24 cellular contexts compared by ENCODE assay signal in genomic region chr5:177384134-177384533, GRCh38. TPM values are rescaled to one million over a fixed set of nuclear protein-coding genes. Genes with fewer than 3 reads are reported as not detected.
"Had no signal": no experiment of that assay in that cellular context is flagged by ENCODE, and none has a peak within 500 bp of the region (broad histone marks: within the 10 kb centered on the region; RNA-seq: fewer than 3 reads in every experiment).

Gene SLC34A1 (plus strand): TSS chr5:177384434. CDS start chr5:177385742, 1,308 bp downstream.

- H3K9me3 ChIP-seq: breast epithelium, esophagus muscularis mucosa, gastroesophageal sphincter, heart left ventricle, left ventricle myocardium inferior, ovary, thoracic aorta, upper lobe of left lung had no signal

- H3K4me3 ChIP-seq: breast epithelium, esophagus muscularis mucosa, gastroesophageal sphincter, heart left ventricle, left ventricle myocardium inferior, ovary, SK-N-MC, smooth muscle cell, thoracic aorta, upper lobe of left lung had no signal

- H3K4me2 ChIP-seq: smooth muscle cell had no signal

- H3K27ac Mint-ChIP-seq: activated CD4-positive, alpha-beta memory T cell treated with anti-CD3 and anti-CD28 coated beads for 36 hours; dendritic cell treated with granulocyte-macrophage colony-stimulating factor and Interleukin-4, amounts not matched to agents 40 ng/mL and 50 ng/mL, for 4 days had no signal

- DNase-seq: activated CD4-positive, alpha-beta memory T cell treated with anti-CD3 and anti-CD28 coated beads for 36 hours; activated CD4-positive, CD25-positive, alpha-beta regulatory T cell treated with anti-CD3 and anti-CD28 coated beads, Interleukin-2, amount 50 U/mL, for 72 hours; activated effector memory CD4-positive, alpha-beta T cell treated with anti-CD3 and anti-CD28 coated beads, Interleukin-2, amount 50 U/mL, for 16 hours; activated T-cell treated with anti-CD3 and anti-CD28 coated beads, Interleukin-2, amount 50 U/mL, for 48 hours; effector CD8-positive, alpha-beta T cell; heart left ventricle; kidney glomerular epithelial cell; left ventricle myocardium inferior; ovary; stimulated activated CD4-positive, alpha-beta T cell treated with anti-CD3 and anti-CD28 coated beads, Interleukin-4, amount 100 ng/mL, for 1 hour; T-helper 9 cell; upper lobe of left lung had no signal

- H3K27me3 ChIP-seq: breast epithelium, ovary, upper lobe of left lung had no signal

- H3K4me3 Mint-ChIP-seq: activated CD4-positive, alpha-beta memory T cell treated with anti-CD3 and anti-CD28 coated beads for 36 hours; dendritic cell treated with granulocyte-macrophage colony-stimulating factor and Interleukin-4, amounts not matched to agents 40 ng/mL and 50 ng/mL, for 4 days had no signal

- H3K27ac ChIP-seq: breast epithelium, esophagus muscularis mucosa, gastroesophageal sphincter, heart left ventricle, left ventricle myocardium inferior, ovary, SK-N-MC, thoracic aorta, upper lobe of left lung had no signal

- H3K27me3 Mint-ChIP-seq: activated CD4-positive, alpha-beta memory T cell treated with anti-CD3 and anti-CD28 coated beads for 36 hours had no signal

- H3K9me3 Mint-ChIP-seq: activated CD4-positive, alpha-beta memory T cell treated with anti-CD3 and anti-CD28 coated beads for 36 hours; dendritic cell treated with granulocyte-macrophage colony-stimulating factor and Interleukin-4, amounts not matched to agents 40 ng/mL and 50 ng/mL, for 4 days had no signal

- H3K36me3 Mint-ChIP-seq: activated CD4-positive, alpha-beta memory T cell treated with anti-CD3 and anti-CD28 coated beads for 36 hours had no signal

- H3K4me1 ChIP-seq: breast epithelium, left ventricle myocardium inferior had no signal

- ATAC-seq: gastroesophageal sphincter, heart left ventricle, sciatic nerve had no signal

- FAIRE-seq: astrocyte, endothelial cell of umbilical vein had no signal

- H3K36me3 ChIP-seq: breast epithelium, esophagus muscularis mucosa, gastroesophageal sphincter, heart left ventricle, left ventricle myocardium inferior, ovary, thoracic aorta, upper lobe of left lung had no signal

RNA-seq across cellular contexts. Expression of gene SLC34A1, which starts in this region (rescaled TPM):
- total RNA-seq: astrocyte, breast epithelium, cerebellum, endothelial cell of umbilical vein, esophagus muscularis mucosa, heart left ventricle, left ventricle myocardium inferior, myocyte, ovary, sciatic nerve, smooth muscle cell, thoracic aorta, upper lobe of left lung had no signal
- polyA plus RNA-seq: endothelial cell of umbilical vein, heart left ventricle, ovary, smooth muscle cell had no signal
